Comparison of ENCODE assay signal across 1 cellular context in the genomic region with DNA sequence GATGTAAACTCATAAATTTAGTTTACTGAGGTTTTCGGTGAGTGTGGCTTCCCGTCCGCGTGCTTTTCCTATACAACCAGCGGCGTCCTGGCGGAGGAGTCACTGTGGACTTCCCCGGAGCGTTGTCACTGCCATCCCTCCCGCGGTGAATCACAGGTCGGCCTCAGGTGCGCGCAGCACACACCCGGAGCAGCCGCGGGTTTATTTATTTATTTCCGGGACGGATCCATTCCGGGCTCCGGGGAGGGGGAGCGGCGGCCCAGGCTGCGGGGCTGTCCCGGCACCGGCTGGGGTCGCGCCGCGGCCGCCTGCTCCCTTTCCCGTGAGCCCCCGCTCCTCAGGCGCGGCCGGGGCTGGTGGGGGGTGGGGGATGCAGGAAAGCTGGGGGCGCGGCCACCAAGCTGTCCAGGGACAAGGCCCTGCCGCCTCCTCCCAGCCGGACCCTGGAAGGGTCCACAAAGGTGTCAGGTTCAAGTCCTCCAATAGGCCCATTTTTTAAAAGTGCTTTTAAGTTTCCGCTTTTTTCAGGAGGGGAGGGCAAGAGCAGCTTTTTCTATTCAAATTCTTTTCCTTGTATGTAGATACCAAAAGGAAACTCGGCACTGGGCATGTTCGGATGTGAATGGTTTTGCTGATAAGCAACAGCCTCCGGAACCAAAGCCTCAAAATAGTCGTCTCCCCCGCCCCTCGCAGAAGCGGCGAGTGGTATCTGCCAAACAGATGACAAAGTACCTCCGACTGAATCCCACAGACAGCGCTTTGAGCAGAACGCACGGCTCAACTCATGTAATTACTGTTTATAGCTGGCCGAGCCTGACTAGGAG.
A peak's percentile ranks its signal among the peaks of the same experiment; 100 is the strongest.
TF ChIP-seq lines count a peak whose summit lies in the region.

No MANE protein-coding gene starts in this region.

TF ChIP-seq in K562, 482 proteins besides CTCF, POLR2A, EP300 and RAD21 (continued from another document and continues in another):
- TF ChIP-seq, protein P1, sequence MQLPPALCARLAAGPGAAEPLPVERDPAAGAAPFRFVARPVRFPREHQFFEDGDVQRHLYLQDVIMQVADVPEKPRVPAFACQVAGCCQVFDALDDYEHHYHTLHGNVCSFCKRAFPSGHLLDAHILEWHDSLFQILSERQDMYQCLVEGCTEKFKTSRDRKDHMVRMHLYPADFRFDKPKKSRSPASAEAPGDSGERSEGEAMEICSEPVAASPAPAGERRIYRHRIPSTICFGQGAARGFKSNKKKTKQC (CRISPR knock-in tag; IDR thresholded peaks at IDR 0.05) = no peak
- TF ChIP-seq BCL6 (CRISPR knock-in tag; IDR thresholded peaks at IDR 0.05) (no peak), TCF3 (CRISPR knock-in tag; IDR thresholded peaks at IDR 0.05) (peak; percentile 88), RAD51 (IDR thresholded peaks at IDR 0.05; ENCODE audit: borderline replicate concordance, low read depth) (no peak), RFX7 (CRISPR knock-in tag; IDR thresholded peaks at IDR 0.05) (no peak), SRSF7 (optimal IDR thresholded peaks at IDR 0.05; ENCODE audit: low read depth, low read length) (no peak), TAF15 (IDR thresholded peaks at IDR 0.05; ENCODE audit: low read depth, low read length) (no peak), PHF8 (IDR thresholded peaks at IDR 0.05; ENCODE audit: borderline replicate concordance, low read length) (peak; percentile 54; the same call in 1 of the 2 replicates), ZNF766 (CRISPR knock-in tag; conservative IDR thresholded peaks at IDR 0.05) (peak; percentile 75), ZBED1 (IDR thresholded peaks at IDR 0.05) (0 out of 2 replicates have a peak, but pooled peaks have one; percentile 29), SRF (CRISPR knock-in tag; IDR thresholded peaks at IDR 0.05) (peak in 1 of 2 experiments; percentile 59; a peak in 1 of 4 replicates), CREBBP (IDR thresholded peaks at IDR 0.05; ENCODE audit: low read depth, low read length) (no peak), HDGF (IDR thresholded peaks at IDR 0.05) (no peak), MAZ (CRISPR knock-in tag; conservative IDR thresholded peaks at IDR 0.05 in 1 of 2, IDR thresholded peaks at IDR 0.05 in 1 of 2) (peak; percentile 45 to 69), ARID2 (IDR thresholded peaks at IDR 0.05) (no peak), SLC30A9 (CRISPR knock-in tag; IDR thresholded peaks at IDR 0.05) (no peak), POLR2AphosphoS5 (IDR thresholded peaks at IDR 0.05; ENCODE audit: control insufficient read depth, insufficient read depth, low read depth, low read length) (peak; percentile 75), HMG20A (CRISPR knock-in tag; conservative IDR thresholded peaks at IDR 0.05) (no peak), HNRNPUL1 (IDR thresholded peaks at IDR 0.05; ENCODE audit: low read length) (no peak), KDM1A (IDR thresholded peaks at IDR 0.05) (peak; percentile 69 to 77), GTF2E2 (tag; IDR thresholded peaks at IDR 0.05) (peak; percentile 65; the same call in 1 of the 2 replicates), FOXJ3 (CRISPR knock-in tag; IDR thresholded peaks at IDR 0.05) (no peak), EWSR1 (IDR thresholded peaks at IDR 0.05; ENCODE audit: borderline replicate concordance, low read depth, partially characterized antibody) (no peak), HNRNPLL (IDR thresholded peaks at IDR 0.05; ENCODE audit: low read depth, low read length, poor library complexity, severe bottlenecking) (no peak), GABPB2 (CRISPR knock-in tag; conservative IDR thresholded peaks at IDR 0.05) (no peak), SMAD4 (CRISPR knock-in tag; conservative IDR thresholded peaks at IDR 0.05) (peak; percentile 82), EP400 (IDR thresholded peaks at IDR 0.05) (peak; percentile 50; the same call in 1 of the 2 replicates)
- TF ChIP-seq, protein P2, sequence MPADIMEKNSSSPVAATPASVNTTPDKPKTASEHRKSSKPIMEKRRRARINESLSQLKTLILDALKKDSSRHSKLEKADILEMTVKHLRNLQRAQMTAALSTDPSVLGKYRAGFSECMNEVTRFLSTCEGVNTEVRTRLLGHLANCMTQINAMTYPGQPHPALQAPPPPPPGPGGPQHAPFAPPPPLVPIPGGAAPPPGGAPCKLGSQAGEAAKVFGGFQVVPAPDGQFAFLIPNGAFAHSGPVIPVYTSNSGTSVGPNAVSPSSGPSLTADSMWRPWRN (IDR thresholded peaks at IDR 0.05; ENCODE audit: low read depth) = peak; percentile 72; the same call in 1 of the 2 replicates
- TF ChIP-seq, protein P3, sequence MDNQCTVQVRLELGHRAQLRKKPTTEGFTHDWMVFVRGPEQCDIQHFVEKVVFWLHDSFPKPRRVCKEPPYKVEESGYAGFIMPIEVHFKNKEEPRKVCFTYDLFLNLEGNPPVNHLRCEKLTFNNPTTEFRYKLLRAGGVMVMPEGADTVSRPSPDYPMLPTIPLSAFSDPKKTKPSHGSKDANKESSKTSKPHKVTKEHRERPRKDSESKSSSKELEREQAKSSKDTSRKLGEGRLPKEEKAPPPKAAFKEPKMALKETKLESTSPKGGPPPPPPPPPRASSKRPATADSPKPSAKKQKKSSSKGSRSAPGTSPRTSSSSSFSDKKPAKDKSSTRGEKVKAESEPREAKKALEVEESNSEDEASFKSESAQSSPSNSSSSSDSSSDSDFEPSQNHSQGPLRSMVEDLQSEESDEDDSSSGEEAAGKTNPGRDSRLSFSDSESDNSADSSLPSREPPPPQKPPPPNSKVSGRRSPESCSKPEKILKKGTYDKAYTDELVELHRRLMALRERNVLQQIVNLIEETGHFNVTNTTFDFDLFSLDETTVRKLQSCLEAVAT (IDR thresholded peaks at IDR 0.05) = 0 out of 4 replicates have a peak, but pooled peaks of 1 of the 2 experiments have one; percentile 75
- TF ChIP-seq, protein P4, sequence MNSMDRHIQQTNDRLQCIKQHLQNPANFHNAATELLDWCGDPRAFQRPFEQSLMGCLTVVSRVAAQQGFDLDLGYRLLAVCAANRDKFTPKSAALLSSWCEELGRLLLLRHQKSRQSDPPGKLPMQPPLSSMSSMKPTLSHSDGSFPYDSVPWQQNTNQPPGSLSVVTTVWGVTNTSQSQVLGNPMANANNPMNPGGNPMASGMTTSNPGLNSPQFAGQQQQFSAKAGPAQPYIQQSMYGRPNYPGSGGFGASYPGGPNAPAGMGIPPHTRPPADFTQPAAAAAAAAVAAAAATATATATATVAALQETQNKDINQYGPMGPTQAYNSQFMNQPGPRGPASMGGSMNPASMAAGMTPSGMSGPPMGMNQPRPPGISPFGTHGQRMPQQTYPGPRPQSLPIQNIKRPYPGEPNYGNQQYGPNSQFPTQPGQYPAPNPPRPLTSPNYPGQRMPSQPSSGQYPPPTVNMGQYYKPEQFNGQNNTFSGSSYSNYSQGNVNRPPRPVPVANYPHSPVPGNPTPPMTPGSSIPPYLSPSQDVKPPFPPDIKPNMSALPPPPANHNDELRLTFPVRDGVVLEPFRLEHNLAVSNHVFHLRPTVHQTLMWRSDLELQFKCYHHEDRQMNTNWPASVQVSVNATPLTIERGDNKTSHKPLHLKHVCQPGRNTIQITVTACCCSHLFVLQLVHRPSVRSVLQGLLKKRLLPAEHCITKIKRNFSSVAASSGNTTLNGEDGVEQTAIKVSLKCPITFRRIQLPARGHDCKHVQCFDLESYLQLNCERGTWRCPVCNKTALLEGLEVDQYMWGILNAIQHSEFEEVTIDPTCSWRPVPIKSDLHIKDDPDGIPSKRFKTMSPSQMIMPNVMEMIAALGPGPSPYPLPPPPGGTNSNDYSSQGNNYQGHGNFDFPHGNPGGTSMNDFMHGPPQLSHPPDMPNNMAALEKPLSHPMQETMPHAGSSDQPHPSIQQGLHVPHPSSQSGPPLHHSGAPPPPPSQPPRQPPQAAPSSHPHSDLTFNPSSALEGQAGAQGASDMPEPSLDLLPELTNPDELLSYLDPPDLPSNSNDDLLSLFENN (IDR thresholded peaks at IDR 0.05; ENCODE audit: low read depth in 2 of 2, low read length in 2 of 2) = peak in 1 of 2 experiments; percentile 83; a peak in 2 of 4 replicates
- TF ChIP-seq, protein P5, sequence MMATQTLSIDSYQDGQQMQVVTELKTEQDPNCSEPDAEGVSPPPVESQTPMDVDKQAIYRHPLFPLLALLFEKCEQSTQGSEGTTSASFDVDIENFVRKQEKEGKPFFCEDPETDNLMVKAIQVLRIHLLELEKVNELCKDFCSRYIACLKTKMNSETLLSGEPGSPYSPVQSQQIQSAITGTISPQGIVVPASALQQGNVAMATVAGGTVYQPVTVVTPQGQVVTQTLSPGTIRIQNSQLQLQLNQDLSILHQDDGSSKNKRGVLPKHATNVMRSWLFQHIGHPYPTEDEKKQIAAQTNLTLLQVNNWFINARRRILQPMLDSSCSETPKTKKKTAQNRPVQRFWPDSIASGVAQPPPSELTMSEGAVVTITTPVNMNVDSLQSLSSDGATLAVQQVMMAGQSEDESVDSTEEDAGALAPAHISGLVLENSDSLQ (IDR thresholded peaks at IDR 0.05) = peak; percentile 85
- TF ChIP-seq, protein P6, sequence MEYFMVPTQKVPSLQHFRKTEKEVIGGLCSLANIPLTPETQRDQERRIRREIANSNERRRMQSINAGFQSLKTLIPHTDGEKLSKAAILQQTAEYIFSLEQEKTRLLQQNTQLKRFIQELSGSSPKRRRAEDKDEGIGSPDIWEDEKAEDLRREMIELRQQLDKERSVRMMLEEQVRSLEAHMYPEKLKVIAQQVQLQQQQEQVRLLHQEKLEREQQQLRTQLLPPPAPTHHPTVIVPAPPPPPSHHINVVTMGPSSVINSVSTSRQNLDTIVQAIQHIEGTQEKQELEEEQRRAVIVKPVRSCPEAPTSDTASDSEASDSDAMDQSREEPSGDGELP (CRISPR knock-in tag; IDR thresholded peaks at IDR 0.05; ENCODE audit: borderline replicate concordance) = peak; percentile 72; the same call in 1 of the 2 replicates
- TF ChIP-seq, protein P7, sequence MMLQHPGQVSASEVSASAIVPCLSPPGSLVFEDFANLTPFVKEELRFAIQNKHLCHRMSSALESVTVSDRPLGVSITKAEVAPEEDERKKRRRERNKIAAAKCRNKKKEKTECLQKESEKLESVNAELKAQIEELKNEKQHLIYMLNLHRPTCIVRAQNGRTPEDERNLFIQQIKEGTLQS (IDR thresholded peaks at IDR 0.05) = no peak
- TF ChIP-seq, protein P7 (CRISPR knock-in tag; conservative IDR thresholded peaks at IDR 0.05) = no peak
- TF ChIP-seq, protein P8, sequence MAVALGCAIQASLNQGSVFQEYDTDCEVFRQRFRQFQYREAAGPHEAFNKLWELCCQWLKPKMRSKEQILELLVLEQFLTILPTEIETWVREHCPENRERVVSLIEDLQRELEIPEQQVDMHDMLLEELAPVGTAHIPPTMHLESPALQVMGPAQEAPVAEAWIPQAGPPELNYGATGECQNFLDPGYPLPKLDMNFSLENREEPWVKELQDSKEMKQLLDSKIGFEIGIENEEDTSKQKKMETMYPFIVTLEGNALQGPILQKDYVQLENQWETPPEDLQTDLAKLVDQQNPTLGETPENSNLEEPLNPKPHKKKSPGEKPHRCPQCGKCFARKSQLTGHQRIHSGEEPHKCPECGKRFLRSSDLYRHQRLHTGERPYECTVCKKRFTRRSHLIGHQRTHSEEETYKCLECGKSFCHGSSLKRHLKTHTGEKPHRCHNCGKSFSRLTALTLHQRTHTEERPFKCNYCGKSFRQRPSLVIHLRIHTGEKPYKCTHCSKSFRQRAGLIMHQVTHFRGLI (CRISPR knock-in tag; IDR thresholded peaks at IDR 0.05) = no peak
- TF ChIP-seq, protein P9, sequence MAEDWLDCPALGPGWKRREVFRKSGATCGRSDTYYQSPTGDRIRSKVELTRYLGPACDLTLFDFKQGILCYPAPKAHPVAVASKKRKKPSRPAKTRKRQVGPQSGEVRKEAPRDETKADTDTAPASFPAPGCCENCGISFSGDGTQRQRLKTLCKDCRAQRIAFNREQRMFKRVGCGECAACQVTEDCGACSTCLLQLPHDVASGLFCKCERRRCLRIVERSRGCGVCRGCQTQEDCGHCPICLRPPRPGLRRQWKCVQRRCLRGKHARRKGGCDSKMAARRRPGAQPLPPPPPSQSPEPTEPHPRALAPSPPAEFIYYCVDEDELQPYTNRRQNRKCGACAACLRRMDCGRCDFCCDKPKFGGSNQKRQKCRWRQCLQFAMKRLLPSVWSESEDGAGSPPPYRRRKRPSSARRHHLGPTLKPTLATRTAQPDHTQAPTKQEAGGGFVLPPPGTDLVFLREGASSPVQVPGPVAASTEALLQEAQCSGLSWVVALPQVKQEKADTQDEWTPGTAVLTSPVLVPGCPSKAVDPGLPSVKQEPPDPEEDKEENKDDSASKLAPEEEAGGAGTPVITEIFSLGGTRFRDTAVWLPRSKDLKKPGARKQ (CRISPR knock-in tag; IDR thresholded peaks at IDR 0.05) = no peak
- TF ChIP-seq, protein P10, sequence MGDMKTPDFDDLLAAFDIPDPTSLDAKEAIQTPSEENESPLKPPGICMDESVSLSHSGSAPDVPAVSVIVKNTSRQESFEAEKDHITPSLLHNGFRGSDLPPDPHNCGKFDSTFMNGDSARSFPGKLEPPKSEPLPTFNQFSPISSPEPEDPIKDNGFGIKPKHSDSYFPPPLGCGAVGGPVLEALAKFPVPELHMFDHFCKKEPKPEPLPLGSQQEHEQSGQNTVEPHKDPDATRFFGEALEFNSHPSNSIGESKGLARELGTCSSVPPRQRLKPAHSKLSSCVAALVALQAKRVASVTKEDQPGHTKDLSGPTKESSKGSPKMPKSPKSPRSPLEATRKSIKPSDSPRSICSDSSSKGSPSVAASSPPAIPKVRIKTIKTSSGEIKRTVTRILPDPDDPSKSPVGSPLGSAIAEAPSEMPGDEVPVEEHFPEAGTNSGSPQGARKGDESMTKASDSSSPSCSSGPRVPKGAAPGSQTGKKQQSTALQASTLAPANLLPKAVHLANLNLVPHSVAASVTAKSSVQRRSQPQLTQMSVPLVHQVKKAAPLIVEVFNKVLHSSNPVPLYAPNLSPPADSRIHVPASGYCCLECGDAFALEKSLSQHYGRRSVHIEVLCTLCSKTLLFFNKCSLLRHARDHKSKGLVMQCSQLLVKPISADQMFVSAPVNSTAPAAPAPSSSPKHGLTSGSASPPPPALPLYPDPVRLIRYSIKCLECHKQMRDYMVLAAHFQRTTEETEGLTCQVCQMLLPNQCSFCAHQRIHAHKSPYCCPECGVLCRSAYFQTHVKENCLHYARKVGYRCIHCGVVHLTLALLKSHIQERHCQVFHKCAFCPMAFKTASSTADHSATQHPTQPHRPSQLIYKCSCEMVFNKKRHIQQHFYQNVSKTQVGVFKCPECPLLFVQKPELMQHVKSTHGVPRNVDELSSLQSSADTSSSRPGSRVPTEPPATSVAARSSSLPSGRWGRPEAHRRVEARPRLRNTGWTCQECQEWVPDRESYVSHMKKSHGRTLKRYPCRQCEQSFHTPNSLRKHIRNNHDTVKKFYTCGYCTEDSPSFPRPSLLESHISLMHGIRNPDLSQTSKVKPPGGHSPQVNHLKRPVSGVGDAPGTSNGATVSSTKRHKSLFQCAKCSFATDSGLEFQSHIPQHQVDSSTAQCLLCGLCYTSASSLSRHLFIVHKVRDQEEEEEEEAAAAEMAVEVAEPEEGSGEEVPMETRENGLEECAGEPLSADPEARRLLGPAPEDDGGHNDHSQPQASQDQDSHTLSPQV (IDR thresholded peaks at IDR 0.05) = no peak
